In genomic region chr2:203814661-203815540, GRCh38 we compare ENCODE assay signal across 1 cellular context.
TF ChIP-seq lines count a peak whose summit lies in the region.

No MANE protein-coding gene starts in this region.

TF ChIP-seq in HepG2, 621 proteins besides CTCF, POLR2A, EP300 and RAD21 (continued from another document and continues in another):
- TF ChIP-seq ZNF574 (CRISPR knock-in tag; IDR thresholded peaks at IDR 0.05) (no peak), GMEB2 (CRISPR knock-in tag; IDR thresholded peaks at IDR 0.05; ENCODE audit: low read depth) (no peak; the same call in 1 of the 2 replicates), ZNF207 (IDR thresholded peaks at IDR 0.05; ENCODE audit: borderline replicate concordance) (no peak), ZNF678 (CRISPR knock-in tag; IDR thresholded peaks at IDR 0.05) (no peak), HOXA3 (CRISPR knock-in tag; IDR thresholded peaks at IDR 0.05) (peak; percentile 36), MXD4 (CRISPR knock-in tag; IDR thresholded peaks at IDR 0.05) (no peak), ZKSCAN1 (IDR thresholded peaks at IDR 0.05; ENCODE audit: low read length) (no peak), ZNF841 (CRISPR knock-in tag; IDR thresholded peaks at IDR 0.05; ENCODE audit: borderline replicate concordance) (no peak), PAF1 (CRISPR knock-in tag; IDR thresholded peaks at IDR 0.05) (no peak), POGZ (CRISPR knock-in tag; IDR thresholded peaks at IDR 0.05) (peak; percentile 44), RFX3 (CRISPR knock-in tag; IDR thresholded peaks at IDR 0.05) (no peak), SRSF4 (IDR thresholded peaks at IDR 0.05; ENCODE audit: low read depth, low read length, poor library complexity, severe bottlenecking) (no peak), IKZF5 (CRISPR knock-in tag; IDR thresholded peaks at IDR 0.05) (peak; percentile 40; the same call in 1 of the 2 replicates), FOXP4 (CRISPR knock-in tag; IDR thresholded peaks at IDR 0.05) (peak; percentile 27; the same call in 1 of the 2 replicates), ZNF121 (CRISPR knock-in tag; IDR thresholded peaks at IDR 0.05) (peak; percentile 99), KDM2A (CRISPR knock-in tag; IDR thresholded peaks at IDR 0.05; ENCODE audit: borderline replicate concordance, low read depth) (peak; percentile 41; the same call in 1 of the 2 replicates), NCOR1 (IDR thresholded peaks at IDR 0.05; ENCODE audit: borderline replicate concordance, low read length) (no peak), NR1H2 (CRISPR knock-in tag; IDR thresholded peaks at IDR 0.05; ENCODE audit: borderline replicate concordance, low read depth) (no peak), NFIB (CRISPR knock-in tag; IDR thresholded peaks at IDR 0.05; ENCODE audit: borderline replicate concordance) (no peak), SMAD1 (CRISPR knock-in tag; IDR thresholded peaks at IDR 0.05; ENCODE audit: borderline replicate concordance, low read depth) (no peak), AFF4 (CRISPR knock-in tag; IDR thresholded peaks at IDR 0.05) (no peak), ZNF546 (CRISPR knock-in tag; conservative IDR thresholded peaks at IDR 0.05) (no peak), PPARG (CRISPR knock-in tag; conservative IDR thresholded peaks at IDR 0.05) (peak; percentile 69), FOXO1 (CRISPR knock-in tag; IDR thresholded peaks at IDR 0.05) (0 out of 2 replicates have a peak, but pooled peaks have one; percentile 30), ZMYM4 (CRISPR knock-in tag; IDR thresholded peaks at IDR 0.05) (peak; percentile 24), ZNF609 (CRISPR knock-in tag; IDR thresholded peaks at IDR 0.05; ENCODE audit: borderline replicate concordance) (0 out of 2 replicates have a peak, but pooled peaks have one; percentile 54), ATAD3A (CRISPR knock-in tag; IDR thresholded peaks at IDR 0.05) (no peak), MEIS1 (CRISPR knock-in tag; IDR thresholded peaks at IDR 0.05; ENCODE audit: borderline replicate concordance) (0 out of 2 replicates have a peak, but pooled peaks have one; percentile 30), ZNF251 (CRISPR knock-in tag; IDR thresholded peaks at IDR 0.05) (no peak), RARG (CRISPR knock-in tag; IDR thresholded peaks at IDR 0.05; ENCODE audit: low read depth) (no peak), SMAD3 (CRISPR knock-in tag; IDR thresholded peaks at IDR 0.05) (0 out of 2 replicates have a peak, but pooled peaks have one; percentile 28), ZNF280D (CRISPR knock-in tag; IDR thresholded peaks at IDR 0.05) (peak; percentile 73; the same call in 1 of the 2 replicates), ZNF264 (CRISPR knock-in tag; IDR thresholded peaks at IDR 0.05) (peak; percentile 31; the same call in 1 of the 2 replicates), ARNT2 (CRISPR knock-in tag; IDR thresholded peaks at IDR 0.05; ENCODE audit: low read depth) (0 out of 2 replicates have a peak, but pooled peaks have one; percentile 67), MLLT10 (CRISPR knock-in tag; IDR thresholded peaks at IDR 0.05) (no peak)
- TF ChIP-seq, protein P1, sequence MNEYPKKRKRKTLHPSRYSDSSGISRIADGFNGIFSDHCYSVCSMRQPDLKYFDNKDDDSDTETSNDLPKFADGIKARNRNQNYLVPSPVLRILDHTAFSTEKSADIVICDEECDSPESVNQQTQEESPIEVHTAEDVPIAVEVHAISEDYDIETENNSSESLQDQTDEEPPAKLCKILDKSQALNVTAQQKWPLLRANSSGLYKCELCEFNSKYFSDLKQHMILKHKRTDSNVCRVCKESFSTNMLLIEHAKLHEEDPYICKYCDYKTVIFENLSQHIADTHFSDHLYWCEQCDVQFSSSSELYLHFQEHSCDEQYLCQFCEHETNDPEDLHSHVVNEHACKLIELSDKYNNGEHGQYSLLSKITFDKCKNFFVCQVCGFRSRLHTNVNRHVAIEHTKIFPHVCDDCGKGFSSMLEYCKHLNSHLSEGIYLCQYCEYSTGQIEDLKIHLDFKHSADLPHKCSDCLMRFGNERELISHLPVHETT (CRISPR knock-in tag; conservative IDR thresholded peaks at IDR 0.05): no peak
- TF ChIP-seq, protein P2, sequence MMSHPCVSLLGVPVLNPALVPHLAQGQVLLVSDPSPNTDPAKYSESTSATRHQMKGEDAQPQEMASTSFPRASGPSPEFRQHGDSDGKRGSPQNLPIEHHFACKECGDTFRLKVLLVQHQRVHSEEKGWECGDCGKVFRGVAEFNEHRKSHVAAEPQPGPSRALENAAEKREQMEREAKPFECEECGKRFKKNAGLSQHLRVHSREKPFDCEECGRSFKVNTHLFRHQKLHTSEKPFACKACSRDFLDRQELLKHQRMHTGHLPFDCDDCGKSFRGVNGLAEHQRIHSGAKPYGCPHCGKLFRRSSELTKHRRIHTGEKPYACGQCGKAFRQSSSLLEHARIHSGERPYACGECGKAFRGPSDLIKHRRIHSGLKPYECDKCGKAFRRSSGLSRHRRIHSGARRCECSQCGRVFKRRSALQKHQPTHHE (CRISPR knock-in tag; IDR thresholded peaks at IDR 0.05; ENCODE audit: borderline replicate concordance): 0 out of 2 replicates have a peak, but pooled peaks have one; percentile 35
